13 cellular contexts compared by ENCODE assay signal in genomic region chr1:8825985-8826481, GRCh38. TPM values are rescaled to one million over a fixed set of nuclear protein-coding genes. Genes with fewer than 3 reads are reported as not detected.
DNase-seq lines count a peak whose midpoint lies in the region; ATAC-seq, FAIRE-seq and TF ChIP-seq lines count a peak whose summit lies in the region.
"Had no signal": no experiment of that assay in that cellular context is flagged by ENCODE, and none has a peak within 500 bp of the region (broad histone marks: within the 10 kb centered on the region; RNA-seq: fewer than 3 reads in every experiment).

No MANE protein-coding gene starts in this region.

- H3K27me3 ChIP-seq in SK-N-SH (ENCODE audit: insufficient read depth) = no peaks in the 10 kb centered on the region
- no peaks in the 10 kb centered on the region for H3K27me3 ChIP-seq in brain microvascular endothelial cell (replicated peaks)

- no peaks in the 10 kb centered on the region for H3K79me2 ChIP-seq in SK-N-SH (ENCODE audit: insufficient read depth)

- CTCF ChIA-PET in SK-N-SH (lab: Yijun Ruan, JAX) = interaction anchor here (0.7 to 1.7 kb wide), 4 partner anchors 23 to 1158 kb away, joined by 3 to 4 read pairs (median 3); no protein-coding TSS in a partner anchor

- H3K9me2 ChIP-seq in SK-N-SH = no peaks in the 10 kb centered on the region

- intact Hi-C loops in kidney (cut with DNase I) = no loop called here

- peaks cover 2 to 17% of the 10 kb centered on the region in 2 experiments; a peak in 2 of 4 replicates for H3K4me1 ChIP-seq in SK-N-SH (ENCODE audit: control insufficient read depth in 1 of 2, insufficient read depth in 2 of 2, low read depth in 1 of 2, low read length in 1 of 2)
- peaks cover 0 to 13% of the 10 kb centered on the region in 2 donors for H3K4me1 ChIP-seq in kidney (ENCODE audit: control insufficient read depth in 1 of 2, insufficient read depth in 1 of 2, low read depth in 1 of 2, low read length in 2 of 2)

- DNase-seq in SK-N-SH (no peak), brain microvascular endothelial cell (peak; percentile 85), kidney (peak; percentile 20), stromal cell of bone marrow (ENCODE audit: low read depth) (peak; percentile 52), urothelium cell line (ENCODE audit: low spot score) (no peak), pons (ENCODE audit: low spot score) (no peak)
- DNase-seq: NCI-H1105 treated with DMSO at 0.1 percent for 48 hours; NCI-H774; stimulated activated naive CD4-positive, alpha-beta T cell treated with Interleukin-2 at 50 U/mL for 16 hours; T-helper 17 cell had no signal

- no peak for FAIRE-seq in kidney (lab: Jason Lieb, UNC)
- no peak for FAIRE-seq in urothelium cell line (lab: Jason Lieb, UNC)

- ATAC-seq in SK-N-SH treated with all-trans-retinoic acid at 6 μM for 48 hours (peak; percentile 56), GM18520 (IDR thresholded peaks at IDR 0.05; ENCODE audit: unreplicated experiment) (no peak)
- ATAC-seq: T-helper 17 cell had no signal

- no peak overlapping the region for H3K4me3 ChIP-seq in SK-N-SH (ENCODE audit: low read depth in 2 of 2, low read length in 1 of 2)
- H3K4me3 ChIP-seq in brain microvascular endothelial cell (ENCODE audit: low read depth, low read length) = no peak overlapping the region
- no peak overlapping the region for H3K4me3 ChIP-seq in kidney (ENCODE audit: low read length in 2 of 2)

- POLR2A ChIA-PET in SK-N-SH (lab: Yijun Ruan, JAX) = interaction anchor here (0.7 kb wide), 1 partner anchor 11 kb away, joined by 4 read pairs; no protein-coding TSS in a partner anchor

- no peak for TF ChIP-seq RAD21 in SK-N-SH (IDR thresholded peaks at IDR 0.05; ENCODE audit: low read length)

- WGBS in SK-N-SH (ENCODE audit: low lambda C conversion rate) = 90% methylated on average over 9 of the region's 10 CpGs

- H3K27ac ChIP-seq in SK-N-SH (ENCODE audit: low read depth in 2 of 2, low read length in 1 of 2) (no peak overlapping the region), brain microvascular endothelial cell (peak overlapping the region; percentile 42), kidney (ENCODE audit: low read depth in 2 of 2, low read length in 2 of 2) (no peak overlapping the region)
- H3K27ac ChIP-seq: 22Rv1 had no signal

- no peaks in the 10 kb centered on the region for H4K20me1 ChIP-seq in SK-N-SH (ENCODE audit: insufficient read depth)

- TF ChIP-seq EP300 in SK-N-SH (IDR thresholded peaks at IDR 0.05; ENCODE audit: borderline replicate concordance in 1 of 2, low read depth in 1 of 2, low read length in 1 of 2) = no peak

- H3F3A ChIP-seq in SK-N-SH (replicated peaks; ENCODE audit: insufficient read depth) = peaks cover 8% of the 10 kb centered on the region

- H3K9me3 ChIP-seq in SK-N-SH (no peaks in the 10 kb centered on the region), kidney (ENCODE audit: control insufficient read depth in 1 of 2, low read length in 2 of 2) (no peaks in the 10 kb centered on the region)

- H3K9ac ChIP-seq in SK-N-SH (no peak overlapping the region), kidney (ENCODE audit: low read length in 2 of 2) (no peak overlapping the region)

- H3K4me2 ChIP-seq in SK-N-SH = no peak overlapping the region

- H3K36me3 ChIP-seq in SK-N-SH (replicated peaks in 1 of 2; ENCODE audit: control insufficient read depth in 1 of 2, insufficient read depth in 2 of 2, low read length in 1 of 2) = no peaks in the 10 kb centered on the region
- H3K36me3 ChIP-seq in brain microvascular endothelial cell (replicated peaks) = no peaks in the 10 kb centered on the region
- no peaks in the 10 kb centered on the region for H3K36me3 ChIP-seq in kidney (ENCODE audit: control insufficient read depth in 1 of 2, insufficient read depth in 2 of 2, low read length in 2 of 2)

- TF ChIP-seq CTCF in SK-N-SH (IDR thresholded peaks at IDR 0.05) (no peak), brain microvascular endothelial cell (IDR thresholded peaks at IDR 0.05; ENCODE audit: low read depth, low read length, missing control alignments) (no peak), kidney (IDR thresholded peaks at IDR 0.05; ENCODE audit: borderline replicate concordance, extremely low read depth, insufficient read depth) (no peak)

- in situ Hi-C loops in brain microvascular endothelial cell (cut with HindIII; ENCODE audit: low pct_ligation_motif_present, low sequenced_read_pairs) = no loop called here

- H2AFZ ChIP-seq in SK-N-SH (ENCODE audit: low read depth) = no peak overlapping the region

TF ChIP-seq in SK-N-SH treated with all-trans-retinoic acid at 6 μM for 48 hours, 23 proteins besides CTCF, POLR2A, EP300 and RAD21:
- TF ChIP-seq TSHZ2 (CRISPR knock-in tag; IDR thresholded peaks at IDR 0.05) (no peak), TOX (CRISPR knock-in tag; IDR thresholded peaks at IDR 0.05; ENCODE audit: borderline replicate concordance) (no peak), GLIS3 (CRISPR knock-in tag; IDR thresholded peaks at IDR 0.05) (no peak), CSDC2 (CRISPR knock-in tag; IDR thresholded peaks at IDR 0.05) (no peak), ISL1 (CRISPR knock-in tag; IDR thresholded peaks at IDR 0.05) (no peak), ZNF8 (CRISPR knock-in tag; IDR thresholded peaks at IDR 0.05) (no peak), ZNF565 (CRISPR knock-in tag; conservative IDR thresholded peaks at IDR 0.05; ENCODE audit: low read depth) (no peak), OSR1 (CRISPR knock-in tag; IDR thresholded peaks at IDR 0.05) (no peak)

TF ChIP-seq in SK-N-SH, 30 proteins besides CTCF, POLR2A, EP300 and RAD21:
- TF ChIP-seq GABPA (IDR thresholded peaks at IDR 0.05; ENCODE audit: low read depth) (no peak), FOXM1 (IDR thresholded peaks at IDR 0.05; ENCODE audit: low read depth) (no peak), MAX (IDR thresholded peaks at IDR 0.05; ENCODE audit: low read depth) (no peak), GATA2 (CRISPR knock-in tag; IDR thresholded peaks at IDR 0.05) (no peak), RCOR1 (IDR thresholded peaks at IDR 0.05; ENCODE audit: low read length) (no peak), SMC3 (IDR thresholded peaks at IDR 0.05; ENCODE audit: low read depth, low read length) (no peak), USF1 (IDR thresholded peaks at IDR 0.05; ENCODE audit: borderline replicate concordance, low read depth) (no peak), POLR2AphosphoS5 (IDR thresholded peaks at IDR 0.05; ENCODE audit: low read depth, low read length) (no peak), MXI1 (IDR thresholded peaks at IDR 0.05; ENCODE audit: low read depth, low read length) (no peak), RXRA (IDR thresholded peaks at IDR 0.05; ENCODE audit: borderline replicate concordance, low read depth) (no peak), RFX5 (IDR thresholded peaks at IDR 0.05; ENCODE audit: low read length) (no peak), MEF2A (IDR thresholded peaks at IDR 0.05; ENCODE audit: borderline replicate concordance, low read depth) (no peak)

RNA-seq across cellular contexts. Expression of gene RERE, which starts 8.6 kb away (rescaled TPM):
- polyA plus RNA-seq in SK-N-SH (2012; rRNA removed) (4.1 and 8.1 TPM in 2 replicates), kidney (ENCODE audit: insufficient read depth, low read depth, low replicate concordance) (37.2 TPM)
- polyA plus RNA-seq in SK-N-SH (2012; cell fraction: cytosol; rRNA removed) = 8.4 and 12.9 TPM in 2 replicates
- polyA plus RNA-seq in SK-N-SH (2012; cell fraction: nucleus; rRNA removed) = 36.4 and 41.6 TPM in 2 replicates
- 176 TPM for total RNA-seq in kidney

RNA-seq across cellular contexts. Expression of gene ENO1, which starts 52.5 kb away (rescaled TPM):
- polyA plus RNA-seq in SK-N-SH (2012; rRNA removed) (1,578 and 1,599 TPM in 2 replicates), kidney (ENCODE audit: insufficient read depth, low read depth, low replicate concordance) (1,321 TPM)
- polyA plus RNA-seq in SK-N-SH (2012; cell fraction: cytosol; rRNA removed) = 1,008 and 1,227 TPM in 2 replicates
- 1,203 and 1,510 TPM in 2 replicates for polyA plus RNA-seq in SK-N-SH (2012; cell fraction: nucleus; rRNA removed)
- 1,164 TPM for total RNA-seq in kidney

Comparison
In these comparisons a context has a peak if more than half of its experiments do, and no peak if none do; other contexts are left out.
1. DNase-seq: peak in brain microvascular endothelial cell (single experiment), kidney (single experiment) and stromal cell of bone marrow (single experiment); none in SK-N-SH (single experiment), urothelium cell line (single experiment) and pons (single experiment).